ENCODE assay signal across 8 cellular contexts in genomic region chr12:24814379-24815086, GRCh38.
A peak's percentile ranks its signal among the peaks of the same experiment; 100 is the strongest.
DNase-seq lines count a peak whose midpoint lies in the region; ATAC-seq lines count a peak whose summit lies in the region.

No MANE protein-coding gene starts in this region.

- H3K4me3 Mint-ChIP-seq in T-helper 1 cell treated with Interleukin-12 subunit alpha and Interleukin-12 subunit beta and Interleukin-4 antibody, amounts not matched to agents 30 μg/mL and 1 μg/mL, for 36 hours = peak overlapping the region; percentile 83

- no peak for DNase-seq in activated CD4-positive, CD25-positive, alpha-beta regulatory T cell treated with anti-CD3 and anti-CD28 coated beads, Interleukin-2, amount 50 U/mL, for 72 hours
- DNase-seq in sciatic nerve (ENCODE audit: low spot score) (no peak), Kasumi-1 (lab: John Stamatoyannopoulos, UW) (no peak), HT-29 (ENCODE audit: low spot score) (no peak), COR-L47 (lab: John Stamatoyannopoulos, UW) (no peak)

- peaks cover under 1% of the 10 kb centered on the region for H3K9me3 Mint-ChIP-seq in T-helper 1 cell treated with Interleukin-12 subunit alpha and Interleukin-12 subunit beta and Interleukin-4 antibody, amounts not matched to agents 30 μg/mL and 1 μg/mL, for 36 hours

- peaks cover 18% of the 10 kb centered on the region for H3K4me1 Mint-ChIP-seq in T-helper 1 cell treated with Interleukin-12 subunit alpha and Interleukin-12 subunit beta and Interleukin-4 antibody, amounts not matched to agents 30 μg/mL and 1 μg/mL, for 36 hours (ENCODE audit: low read depth)

- intact Hi-C loops in sciatic nerve (cut with DNase I) = no loop called here

- peaks cover 8% of the 10 kb centered on the region for H3K36me3 Mint-ChIP-seq in T-helper 1 cell treated with Interleukin-12 subunit alpha and Interleukin-12 subunit beta and Interleukin-4 antibody, amounts not matched to agents 30 μg/mL and 1 μg/mL, for 36 hours (ENCODE audit: low read depth)

- no peaks in the 10 kb centered on the region for H3K27me3 Mint-ChIP-seq in T-helper 1 cell treated with Interleukin-12 subunit alpha and Interleukin-12 subunit beta and Interleukin-4 antibody, amounts not matched to agents 30 μg/mL and 1 μg/mL, for 36 hours (ENCODE audit: low read depth)

- H3K27ac Mint-ChIP-seq in T-helper 1 cell treated with Interleukin-12 subunit alpha and Interleukin-12 subunit beta and Interleukin-4 antibody, amounts not matched to agents 30 μg/mL and 1 μg/mL, for 36 hours = peak overlapping the region; percentile 88

- peak; percentile 27 to 31 for ATAC-seq in activated CD4-positive, CD25-positive, alpha-beta regulatory T cell treated with anti-CD3 and anti-CD28 coated beads, Interleukin-2, amount 50 U/mL, for 24 hours
- ATAC-seq in HG02973 (IDR thresholded peaks at IDR 0.05; ENCODE audit: unreplicated experiment) = peak; percentile 81
- ATAC-seq in sciatic nerve = peak; percentile 81

Comparison
In these comparisons a context has a peak if more than half of its experiments do, and no peak if none do; other contexts are left out.
1. ATAC-seq: peak in every context shown above with its lines; median percentile 81 in HG02973; 81 in sciatic nerve; 29 in activated CD4-positive, CD25-positive, alpha-beta regulatory T cell treated with anti-CD3 and anti-CD28 coated beads, Interleukin-2, amount 50 U/mL, for 24 hours.